Comparison of ENCODE assay signal across 14 cellular contexts in the genomic region with DNA sequence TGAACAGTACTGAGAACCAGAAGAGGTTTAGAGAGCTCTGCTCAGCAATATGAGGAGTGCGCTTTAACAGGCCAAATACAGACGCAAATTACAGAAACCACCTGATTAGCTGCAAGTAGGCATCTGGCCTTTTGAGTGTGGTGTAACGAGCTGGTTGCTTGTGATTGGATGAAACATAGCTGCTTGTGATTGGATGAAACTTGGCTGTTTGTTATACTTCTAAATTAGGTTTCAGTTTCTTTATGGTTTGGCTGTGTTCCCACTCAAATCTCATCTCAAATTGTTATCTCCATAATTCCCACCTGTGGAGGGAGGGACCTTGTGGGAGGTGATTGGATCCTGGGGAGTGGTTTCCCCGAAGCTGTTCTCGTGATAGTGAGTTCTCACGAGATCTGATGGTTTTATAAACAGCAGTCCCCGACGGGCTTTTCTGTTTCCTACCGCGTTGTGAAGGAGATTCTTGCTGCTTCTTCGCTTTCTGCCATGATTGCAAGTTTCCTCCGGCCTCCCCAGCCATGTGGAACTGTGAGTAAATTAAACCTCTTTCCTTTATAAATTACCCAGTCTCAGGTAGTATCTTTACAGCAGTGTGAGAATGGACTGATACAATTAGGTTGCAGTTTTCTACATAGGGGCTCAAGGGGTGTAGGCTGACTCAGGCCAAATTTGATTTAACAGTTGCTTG.
DNase-seq lines count a peak whose midpoint lies in the region; ATAC-seq and TF ChIP-seq lines count a peak whose summit lies in the region.
"Had no signal": no experiment of that assay in that cellular context is flagged by ENCODE, and none has a peak within 500 bp of the region (broad histone marks: within the 10 kb centered on the region; RNA-seq: fewer than 3 reads in every experiment).

No MANE protein-coding gene starts in this region.

- POLR2A ChIA-PET in HEK293 (lab: Yijun Ruan, JAX) = no interaction called here

- DNase-seq in BE2C (peak; percentile 81), NCI-H2107 treated with DMSO at 0.1 percent for 48 hours (lab: John Stamatoyannopoulos, UW; ENCODE audit: unreplicated experiment) (peak; percentile 94), OCI-M2 (lab: John Stamatoyannopoulos, UW; ENCODE audit: unreplicated experiment) (no peak), Ammon's horn (ENCODE audit: low spot score) (no peak), mesenteric fat pad (ENCODE audit: low spot score) (no peak), Peyer's patch (no peak)
- DNase-seq: activated CD4-positive, alpha-beta T cell treated with anti-CD3 and anti-CD28 coated beads, Interleukin-2, amount 50 U/mL, for 1 hour; activated gamma-delta T cell; esophagus squamous epithelium; NCI-H446 treated with DMSO at 0.1 percent for 48 hours; uterus had no signal

- peak; percentile 95 for ATAC-seq in SK-N-SH treated with all-trans-retinoic acid at 6 μM for 48 hours

- TF ChIP-seq CTCF in BE2C (IDR thresholded peaks at IDR 0.05; ENCODE audit: low read depth, low read length) (no peak), HEK293 (tag by site-specific recombination; IDR thresholded peaks at IDR 0.05) (no peak), Peyer's patch (IDR thresholded peaks at IDR 0.05) (no peak)

- H3K36me3 ChIP-seq in BE2C = no peaks in the 10 kb centered on the region
- no peaks in the 10 kb centered on the region for H3K36me3 ChIP-seq in HEK293 (ENCODE audit: control insufficient read depth in 2 of 2, insufficient read depth in 1 of 2, low read length in 2 of 2)
- H3K36me3 ChIP-seq in Peyer's patch = no peaks in the 10 kb centered on the region
- H3K36me3 ChIP-seq: cardiac muscle cell, esophagus squamous epithelium, uterus had no signal

- H3K4me1 ChIP-seq in BE2C = no peaks in the 10 kb centered on the region; the same call in 1 of the 2 replicates
- no peaks in the 10 kb centered on the region for H3K4me1 ChIP-seq in HEK293 (ENCODE audit: control insufficient read depth, insufficient read depth, low read length)
- no peaks in the 10 kb centered on the region for H3K4me1 ChIP-seq in Peyer's patch
- H3K4me1 ChIP-seq: esophagus squamous epithelium, uterus had no signal

- H3K9me3 ChIP-seq in BE2C (no peaks in the 10 kb centered on the region), HEK293 (ENCODE audit: control insufficient read depth, insufficient read depth, low read depth, low read length) (no peaks in the 10 kb centered on the region), Peyer's patch (no peaks in the 10 kb centered on the region)
- H3K9me3 ChIP-seq: esophagus squamous epithelium, uterus had no signal

- H3K27me3 ChIP-seq in BE2C (no peaks in the 10 kb centered on the region), Peyer's patch (no peaks in the 10 kb centered on the region)
- H3K27me3 ChIP-seq: cardiac muscle cell, esophagus squamous epithelium, uterus had no signal

- H3K4me3 ChIP-seq in BE2C (ENCODE audit: low read depth, low read length) (peak overlapping the region; percentile 73), HEK293 (ENCODE audit: low read depth, low read length) (no peak overlapping the region), Peyer's patch (no peak overlapping the region)
- H3K4me3 ChIP-seq: cardiac muscle cell, esophagus squamous epithelium, uterus had no signal

- CTCF ChIA-PET in HEK293 (lab: Yijun Ruan, JAX) = interaction anchor here (0.8 to 1.2 kb wide), 2 partner anchors 16 to 26 kb away, joined by 3 to 4 read pairs; no protein-coding TSS in a partner anchor

- TF ChIP-seq POLR2A in Peyer's patch (IDR thresholded peaks at IDR 0.05) = no peak

- H3K27ac ChIP-seq in HEK293 (ENCODE audit: extremely low read depth, low read depth, low read length) (no peak overlapping the region), Peyer's patch (no peak overlapping the region)
- H3K27ac ChIP-seq: cardiac muscle cell, esophagus squamous epithelium, uterus had no signal

TF ChIP-seq in HEK293, 187 proteins besides CTCF, POLR2A, EP300 and RAD21:
- peak; percentile 79 for TF ChIP-seq SETDB1 (IDR thresholded peaks at IDR 0.05; ENCODE audit: insufficient read length, low read length)
- no peak for TF ChIP-seq ZNF48 (tag by site-specific recombination; IDR thresholded peaks at IDR 0.05)
- TF ChIP-seq, protein P1, sequence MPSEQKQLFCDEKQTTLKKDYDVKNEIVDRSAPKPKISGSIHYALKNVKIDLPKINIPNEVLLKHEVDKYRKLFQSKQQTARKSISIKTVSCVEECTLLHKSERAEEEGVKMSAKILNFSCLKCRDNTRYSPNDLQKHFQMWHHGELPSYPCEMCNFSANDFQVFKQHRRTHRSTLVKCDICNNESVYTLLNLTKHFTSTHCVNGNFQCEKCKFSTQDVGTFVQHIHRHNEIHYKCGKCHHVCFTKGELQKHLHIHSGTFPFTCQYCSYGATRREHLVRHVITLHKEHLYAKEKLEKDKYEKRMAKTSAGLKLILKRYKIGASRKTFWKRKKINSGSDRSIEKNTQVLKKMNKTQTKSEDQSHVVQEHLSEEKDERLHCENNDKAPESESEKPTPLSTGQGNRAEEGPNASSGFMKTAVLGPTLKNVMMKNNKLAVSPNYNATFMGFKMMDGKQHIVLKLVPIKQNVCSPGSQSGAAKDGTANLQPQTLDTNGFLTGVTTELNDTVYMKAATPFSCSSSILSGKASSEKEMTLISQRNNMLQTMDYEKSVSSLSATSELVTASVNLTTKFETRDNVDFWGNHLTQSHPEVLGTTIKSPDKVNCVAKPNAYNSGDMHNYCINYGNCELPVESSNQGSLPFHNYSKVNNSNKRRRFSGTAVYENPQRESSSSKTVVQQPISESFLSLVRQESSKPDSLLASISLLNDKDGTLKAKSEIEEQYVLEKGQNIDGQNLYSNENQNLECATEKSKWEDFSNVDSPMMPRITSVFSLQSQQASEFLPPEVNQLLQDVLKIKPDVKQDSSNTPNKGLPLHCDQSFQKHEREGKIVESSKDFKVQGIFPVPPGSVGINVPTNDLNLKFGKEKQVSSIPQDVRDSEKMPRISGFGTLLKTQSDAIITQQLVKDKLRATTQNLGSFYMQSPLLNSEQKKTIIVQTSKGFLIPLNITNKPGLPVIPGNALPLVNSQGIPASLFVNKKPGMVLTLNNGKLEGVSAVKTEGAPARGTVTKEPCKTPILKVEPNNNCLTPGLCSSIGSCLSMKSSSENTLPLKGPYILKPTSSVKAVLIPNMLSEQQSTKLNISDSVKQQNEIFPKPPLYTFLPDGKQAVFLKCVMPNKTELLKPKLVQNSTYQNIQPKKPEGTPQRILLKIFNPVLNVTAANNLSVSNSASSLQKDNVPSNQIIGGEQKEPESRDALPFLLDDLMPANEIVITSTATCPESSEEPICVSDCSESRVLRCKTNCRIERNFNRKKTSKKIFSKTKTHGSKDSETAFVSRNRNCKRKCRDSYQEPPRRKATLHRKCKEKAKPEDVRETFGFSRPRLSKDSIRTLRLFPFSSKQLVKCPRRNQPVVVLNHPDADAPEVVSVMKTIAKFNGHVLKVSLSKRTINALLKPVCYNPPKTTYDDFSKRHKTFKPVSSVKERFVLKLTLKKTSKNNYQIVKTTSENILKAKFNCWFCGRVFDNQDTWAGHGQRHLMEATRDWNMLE (tag by site-specific recombination; conservative IDR thresholded peaks at IDR 0.05; ENCODE audit: low read depth) = 0 out of 2 replicates have a peak, but pooled peaks have one; percentile 23
- no peak for TF ChIP-seq ZNF530 (tag by site-specific recombination; IDR thresholded peaks at IDR 0.05; ENCODE audit: low read depth)
- TF ChIP-seq SCRT2 (tag by site-specific recombination; IDR thresholded peaks at IDR 0.05) = peak; percentile 53; the same call in 1 of the 2 replicates

TF ChIP-seq in SK-N-SH treated with all-trans-retinoic acid at 6 μM for 48 hours, 23 proteins besides CTCF, POLR2A, EP300 and RAD21:
- TF ChIP-seq SNAI2 (CRISPR knock-in tag; IDR thresholded peaks at IDR 0.05) (no peak), ZNF8 (CRISPR knock-in tag; IDR thresholded peaks at IDR 0.05) (0 out of 2 replicates have a peak, but pooled peaks have one; percentile 6), TCF4 (CRISPR knock-in tag; IDR thresholded peaks at IDR 0.05; ENCODE audit: borderline replicate concordance) (peak; percentile 62; the same call in 1 of the 2 replicates)

Comparison
In these comparisons a context has a peak if more than half of its experiments do, and no peak if none do; other contexts are left out.
1. DNase-seq: peak in BE2C (single experiment) and NCI-H2107 treated with DMSO at 0.1 percent for 48 hours (single experiment); none in OCI-M2 (single experiment), Ammon's horn (single experiment), mesenteric fat pad (single experiment) and Peyer's patch (0 of 3).